Comparison of ENCODE assay signal across 8 cellular contexts in genomic region chr2:235116885-235117492, GRCh38.
DNase-seq lines count a peak whose midpoint lies in the region; ATAC-seq, FAIRE-seq and TF ChIP-seq lines count a peak whose summit lies in the region.

No MANE protein-coding gene starts in this region.

- H3K36me3 ChIP-seq in spleen: no peaks in the 10 kb centered on the region

- no peak overlapping the region for H3K27ac Mint-ChIP-seq in Calu3 (ENCODE audit: unreplicated experiment)

- no peak overlapping the region for H3K4me3 Mint-ChIP-seq in Calu3 (ENCODE audit: low read depth, unreplicated experiment)

- DNase-seq in Calu3: no peak
- DNase-seq in LHCN-M2 (ENCODE audit: low read depth): peak; percentile 55
- DNase-seq in SHP77 treated with DMSO at 0.1 percent for 48 hours (lab: John Stamatoyannopoulos, UW): peak; percentile 22
- peak in 1 of 2 donors; percentile 18 for DNase-seq in foreskin keratinocyte
- DNase-seq in spleen: no peak
- DNase-seq in GM19239 (ENCODE audit: insufficient read length, low spot score): no peak
- DNase-seq in stimulated activated CD4-positive, alpha-beta T cell treated with anti-CD3 and anti-CD28 coated beads, Interleukin-4, amount 100 ng/mL, for 1 hour: no peak
- no peak for DNase-seq in stimulated activated CD4-positive, alpha-beta T cell treated with anti-CD3 and anti-CD28 coated beads, Interleukin-12 subunit alpha, Interleukin-12 subunit beta, amount 100 ng/mL, for 4 hours

- H3K4me3 ChIP-seq in spleen: no peak overlapping the region

- CTCF ChIA-PET in Calu3 (lab: Charles Lee): interaction anchor here (0.6 to 1.7 kb wide), 18 partner anchors 10 to 1144 kb away, joined by 3 to 9 read pairs (median 4); no protein-coding TSS in a partner anchor

- no peak for ATAC-seq in foreskin keratinocyte

- peak; percentile 43 for TF ChIP-seq CTCF in Calu3 (IDR thresholded peaks at IDR 0.05; ENCODE audit: unreplicated experiment)
- peak; percentile 80 for TF ChIP-seq CTCF in foreskin keratinocyte (conservative IDR thresholded peaks at IDR 0.05)
- peak; percentile 39 to 73 (median 61) for TF ChIP-seq CTCF in spleen (IDR thresholded peaks at IDR 0.05 in 8 of 11, conservative IDR thresholded peaks at IDR 0.05 in 3 of 11)

- peaks cover 0 to 21% (median 13%) of the 10 kb centered on the region in 8 donors for H3K9me3 ChIP-seq in spleen

- H3K4me1 Mint-ChIP-seq in Calu3 (ENCODE audit: low read depth, unreplicated experiment): no peaks in the 10 kb centered on the region

- no peak for TF ChIP-seq POLR2A in spleen (IDR thresholded peaks at IDR 0.05)

- no peaks in the 10 kb centered on the region for H3K36me3 Mint-ChIP-seq in Calu3 (ENCODE audit: insufficient read depth, unreplicated experiment)

- BruUV-seq in Calu3 (replicated peaks; lab: Mats Ljungman, UMichigan): no TSS peak

- H3K4me1 ChIP-seq in foreskin keratinocyte: no peaks in the 10 kb centered on the region
- H3K4me1 ChIP-seq in spleen: no peaks in the 10 kb centered on the region

- peaks cover 46% of the 10 kb centered on the region for H3K27me3 Mint-ChIP-seq in Calu3 (ENCODE audit: unreplicated experiment)

- no peaks in the 10 kb centered on the region for H3K9me3 Mint-ChIP-seq in Calu3 (ENCODE audit: low read depth, unreplicated experiment)

- H3K27ac ChIP-seq in foreskin keratinocyte (no peak overlapping the region), spleen (no peak overlapping the region)

- FAIRE-seq in GM19239 (lab: Jason Lieb, UNC): no peak

- intact Hi-C loops in Calu3 (cut with micrococcal nuclease; ENCODE audit: unreplicated experiment): loop anchor here (1.0 to 10.0 kb wide), 3 partner anchors 567 to 1142 kb away; no protein-coding TSS in a partner anchor
- intact Hi-C loops in spleen (cut with DNase I; ENCODE audit: low total_unique reads): loop anchor here (5.0 kb wide), 1 partner anchor 565 kb away; no protein-coding TSS in a partner anchor

- H3K27me3 ChIP-seq in foreskin keratinocyte (peaks cover 3% of the 10 kb centered on the region), spleen (replicated peaks in 1 of 7) (peaks cover 0 to 6% (median 0%) of the 10 kb centered on the region in 7 donors)

- WGBS in spleen, 5 donors: 3 to 5% (median 3%) methylated on average over 3 of the region's 3 CpGs

Comparison
In these comparisons a context has a peak if more than half of its experiments do, and no peak if none do; other contexts are left out.
1. DNase-seq: peak in LHCN-M2 (single experiment) and SHP77 treated with DMSO at 0.1 percent for 48 hours (single experiment); none in Calu3 (single experiment), spleen (single experiment), GM19239 (single experiment), stimulated activated CD4-positive, alpha-beta T cell treated with anti-CD3 and anti-CD28 coated beads, Interleukin-4, amount 100 ng/mL, for 1 hour (single experiment) and stimulated activated CD4-positive, alpha-beta T cell treated with anti-CD3 and anti-CD28 coated beads, Interleukin-12 subunit alpha, Interleukin-12 subunit beta, amount 100 ng/mL, for 4 hours (single experiment).
2. Peak in every context shown above with its lines, with median percentiles within 50 percentile points of each other: CTCF ChIP-seq.